Comparison of ENCODE assay signal across 23 cellular contexts in genomic region chr7:87982163-87982562, GRCh38. TPM values are rescaled to one million over a fixed set of nuclear protein-coding genes. Genes with fewer than 3 reads are reported as not detected.
DNase-seq lines count a peak whose midpoint lies in the region; ATAC-seq, FAIRE-seq and TF ChIP-seq lines count a peak whose summit lies in the region.
"Had no signal": no experiment of that assay in that cellular context is flagged by ENCODE, and none has a peak within 500 bp of the region (broad histone marks: within the 10 kb centered on the region; RNA-seq: fewer than 3 reads in every experiment).

No MANE protein-coding gene starts in this region.

- H3K36me3 Mint-ChIP-seq in WTC11 = no peaks in the 10 kb centered on the region
- H3K36me3 Mint-ChIP-seq: CD14-positive monocyte had no signal

- H3K36me3 ChIP-seq in body of pancreas (replicated peaks in 1 of 2; ENCODE audit: insufficient read depth in 1 of 2, low read depth in 2 of 2) = no peaks in the 10 kb centered on the region
- H3K36me3 ChIP-seq: BE2C had no signal

- CTCF ChIA-PET in WTC11 (lab: Charles Lee) = no interaction called here

- H3K27me3 ChIP-seq in body of pancreas = no peaks in the 10 kb centered on the region
- H3K27me3 ChIP-seq: BE2C; BLaER1 treated with 17β-estradiol and CSF1 and Interleukin-3, amounts not matched to agents 10 nM and 100 nM had no signal

- H3K27ac ChIP-seq in body of pancreas = no peak overlapping the region
- H3K27ac ChIP-seq: 22Rv1; BLaER1 treated with 17β-estradiol and CSF1 and Interleukin-3, amounts not matched to agents 10 nM and 100 nM; GM23248 had no signal

- no peaks in the 10 kb centered on the region for H3K4me1 Mint-ChIP-seq in WTC11
- H3K4me1 Mint-ChIP-seq: CD14-positive monocyte; CD8-positive, alpha-beta memory T cell had no signal

- H3K27me3 Mint-ChIP-seq in WTC11 (ENCODE audit: low read depth) = no peaks in the 10 kb centered on the region
- H3K27me3 Mint-ChIP-seq: CD4-positive, alpha-beta T cell; CD8-positive, alpha-beta memory T cell had no signal

- no peak overlapping the region for H3K4me3 ChIP-seq in body of pancreas
- H3K4me3 ChIP-seq: BLaER1 treated with 17β-estradiol and CSF1 and Interleukin-3, amounts not matched to agents 10 nM and 100 nM; GM23248 had no signal

- no peak overlapping the region for H3K4me3 Mint-ChIP-seq in WTC11
- H3K4me3 Mint-ChIP-seq: CD14-positive monocyte; CD4-positive, alpha-beta T cell; CD8-positive, alpha-beta memory T cell had no signal

- DNase-seq in ELF-1 (ENCODE audit: low read depth, low spot score) = peak; percentile 10
- DNase-seq in NCI-H526 (lab: John Stamatoyannopoulos, UW) = peak; percentile 44 to 49
- DNase-seq in WTC11 (ENCODE audit: low spot score) = no peak
- DNase-seq in myocyte (ENCODE audit: low read depth) = peak; percentile 11
- DNase-seq in Right ventricle myocardium inferior (ENCODE audit: missing footprints) = no peak
- no peak for DNase-seq in D721Med (ENCODE audit: insufficient read length, low spot score)
- no peak for DNase-seq in body of pancreas
- no peak for DNase-seq in AG08396 (ENCODE audit: low spot score)
- DNase-seq: AML-193; BE2C; CD4-positive, alpha-beta T cell; CD8-positive, alpha-beta memory T cell; DMS53; DMS79 treated with DMSO at 0.1 percent for 48 hours; GM23248; H7 had no signal

- no peaks in the 10 kb centered on the region for H3K9me3 Mint-ChIP-seq in WTC11
- H3K9me3 Mint-ChIP-seq: CD4-positive, alpha-beta T cell; CD8-positive, alpha-beta memory T cell had no signal

- H3K27ac Mint-ChIP-seq in WTC11 = no peak overlapping the region
- H3K27ac Mint-ChIP-seq: CD14-positive monocyte; CD4-positive, alpha-beta T cell; CD8-positive, alpha-beta memory T cell had no signal

- ATAC-seq in WTC11 (peak; percentile 39; the same call in 1 of the 2 replicates), Right ventricle myocardium inferior (no peak), body of pancreas (no peak)
- ATAC-seq: HCT116 had no signal

- FAIRE-seq in D721Med (lab: Jason Lieb, UNC) = no peak
- FAIRE-seq: A204.1, G401.6, H1 had no signal

- H3K9me3 ChIP-seq in body of pancreas = no peaks in the 10 kb centered on the region
- H3K9me3 ChIP-seq: BE2C; BLaER1 treated with 17β-estradiol and CSF1 and Interleukin-3, amounts not matched to agents 10 nM and 100 nM had no signal

- TF ChIP-seq POLR2A in body of pancreas (IDR thresholded peaks at IDR 0.05) = no peak

- POLR2A ChIA-PET in WTC11 (lab: Charles Lee) = no interaction called here

- 86 to 88% methylated on average over 3 of the region's 3 CpGs for WGBS in body of pancreas, 2 donors

- TF ChIP-seq CTCF in WTC11 (IDR thresholded peaks at IDR 0.05) (no peak), D721Med (IDR thresholded peaks at IDR 0.05; ENCODE audit: insufficient read depth, missing control alignments) (no peak), body of pancreas (IDR thresholded peaks at IDR 0.05) (no peak)

- intact Hi-C loops in Right ventricle myocardium inferior (cut with DNase I) (no loop called here), body of pancreas (cut with DNase I) (no loop called here)

- H3K4me1 ChIP-seq in body of pancreas = no peaks in the 10 kb centered on the region
- H3K4me1 ChIP-seq: BE2C had no signal

TF ChIP-seq in WTC11, 78 proteins besides CTCF, POLR2A, EP300 and RAD21:
- TF ChIP-seq HMGXB4 (CRISPR knock-in tag; IDR thresholded peaks at IDR 0.05) (no peak), EMX1 (CRISPR knock-in tag; IDR thresholded peaks at IDR 0.05) (no peak), ATF1 (CRISPR knock-in tag; IDR thresholded peaks at IDR 0.05) (no peak), TP53 (CRISPR knock-in tag; IDR thresholded peaks at IDR 0.05) (no peak), FOXK1 (CRISPR knock-in tag; IDR thresholded peaks at IDR 0.05) (no peak), SMAD3 (CRISPR knock-in tag; IDR thresholded peaks at IDR 0.05; ENCODE audit: borderline replicate concordance) (no peak), E2F4 (CRISPR knock-in tag; IDR thresholded peaks at IDR 0.05; ENCODE audit: borderline replicate concordance, low read depth) (no peak), SMAD4 (CRISPR knock-in tag; IDR thresholded peaks at IDR 0.05) (no peak), ZNF232 (CRISPR knock-in tag; IDR thresholded peaks at IDR 0.05) (no peak), KAT7 (CRISPR knock-in tag; IDR thresholded peaks at IDR 0.05; ENCODE audit: borderline replicate concordance) (no peak), RELA (CRISPR knock-in tag; IDR thresholded peaks at IDR 0.05; ENCODE audit: borderline replicate concordance) (no peak), ATF3 (CRISPR knock-in tag; conservative IDR thresholded peaks at IDR 0.05) (no peak), TEAD1 (CRISPR knock-in tag; IDR thresholded peaks at IDR 0.05) (no peak), SP1 (CRISPR knock-in tag; conservative IDR thresholded peaks at IDR 0.05) (no peak), ZNF263 (CRISPR knock-in tag; IDR thresholded peaks at IDR 0.05; ENCODE audit: low read depth) (no peak), ERG (CRISPR knock-in tag; IDR thresholded peaks at IDR 0.05) (no peak), ZNF281 (CRISPR knock-in tag; IDR thresholded peaks at IDR 0.05) (no peak), GABPB1 (CRISPR knock-in tag; IDR thresholded peaks at IDR 0.05) (no peak)

RNA-seq across cellular contexts. Expression of gene ADAM22, which starts 48.1 kb away (rescaled TPM):
- total RNA-seq in WTC11 (2021) = 12.4 to 14.5 TPM (median 14.5 TPM) in 3 replicates
- 0.10 and 0.27 TPM in 2 replicates for total RNA-seq in myocyte
- polyA plus RNA-seq in myocyte (2012) = 0.04 TPM
- total RNA-seq in Right ventricle myocardium inferior = 1.2 TPM
- total RNA-seq in body of pancreas = 1 to 10 TPM; 1.0 to 3.6 TPM

Comparison
In these comparisons a context has a peak if more than half of its experiments do, and no peak if none do; other contexts are left out.
1. DNase-seq: peak in ELF-1 (single experiment), NCI-H526 (2 of 2) and myocyte (single experiment); none in WTC11 (single experiment), Right ventricle myocardium inferior (single experiment), D721Med (single experiment), body of pancreas (0 of 4) and AG08396 (single experiment).